Comparison of ENCODE assay signal across 9 cellular contexts in genomic region chr13:24502567-24503375, GRCh38. TPM values are rescaled to one million over a fixed set of nuclear protein-coding genes. Genes with fewer than 3 reads are reported as not detected.
DNase-seq lines count a peak whose midpoint lies in the region; ATAC-seq, FAIRE-seq and TF ChIP-seq lines count a peak whose summit lies in the region.
"Had no signal": no experiment of that assay in that cellular context is flagged by ENCODE, and none has a peak within 500 bp of the region (broad histone marks: within the 10 kb centered on the region; RNA-seq: fewer than 3 reads in every experiment).

No MANE protein-coding gene starts in this region.

- peak overlapping the region; percentile 25 for H3K4me2 ChIP-seq in K562 (ENCODE audit: insufficient read depth, low read length)

- FAIRE-seq in K562 (lab: Jason Lieb, UNC) = peak; percentile 92

- peak overlapping the region; percentile 58; the same call in 2 of the 3 replicates for H3K27ac ChIP-seq in K562 (ENCODE audit: extremely low read depth, low read depth, low read length)
- H3K27ac ChIP-seq in spleen = peak overlapping the region in 3 of 8 donors; percentile 11 to 26 (median 15)
- H3K27ac ChIP-seq: 22Rv1 had no signal

- TF ChIP-seq POLR2A in K562 (conservative IDR thresholded peaks at IDR 0.05) (no peak), spleen (IDR thresholded peaks at IDR 0.05) (no peak)

- no peaks in the 10 kb centered on the region for H3K9me3 ChIP-seq in K562 (replicated peaks; ENCODE audit: control insufficient read depth, insufficient read depth, low read depth, low read length)
- no peaks in the 10 kb centered on the region for H3K9me3 ChIP-seq in spleen

- no TSS peak for BruUV-seq in K562 (replicated peaks; lab: Mats Ljungman, UMichigan)

- no peaks in the 10 kb centered on the region for H3K27me3 ChIP-seq in K562 (ENCODE audit: control insufficient read depth in 2 of 2, insufficient read depth in 2 of 2, low read length in 2 of 2)
- no peaks in the 10 kb centered on the region for H3K27me3 ChIP-seq in spleen (replicated peaks in 1 of 7)

- ATAC-seq in K562 = peak; percentile 85

- TF ChIP-seq CTCF in K562 (IDR thresholded peaks at IDR 0.05 in 2 of 3, conservative IDR thresholded peaks at IDR 0.05 in 1 of 3; ENCODE audit: insufficient read depth in 2 of 3, low read depth in 1 of 3, low read length in 3 of 3) (no peak), spleen (IDR thresholded peaks at IDR 0.05 in 8 of 11, conservative IDR thresholded peaks at IDR 0.05 in 3 of 11) (no peak), GM10266 (IDR thresholded peaks at IDR 0.05; ENCODE audit: control insufficient read depth, insufficient read depth, low read depth, missing control alignments) (no peak)

- H2AFZ ChIP-seq in K562 (ENCODE audit: low read depth, low read length) = no peak overlapping the region

- no peak for TF ChIP-seq RAD21 in K562 (CRISPR knock-in tag; conservative IDR thresholded peaks at IDR 0.05 in 1 of 2, IDR thresholded peaks at IDR 0.05 in 1 of 2)

- H4K20me1 ChIP-seq in K562 (replicated peaks; ENCODE audit: control insufficient read depth, insufficient read depth, low read length) = peaks cover 6% of the 10 kb centered on the region; the same call in 1 of the 2 replicates

- POLR2A ChIA-PET in K562 (lab: Yijun Ruan, JAX) = interaction anchor here (1.1 kb wide), 1 partner anchor 19 kb away, joined by 4 read pairs; no protein-coding TSS in a partner anchor

- no peak overlapping the region for H3K4me3 ChIP-seq in K562
- no peak overlapping the region for H3K4me3 ChIP-seq in spleen

- H3K36me3 ChIP-seq in K562 (ENCODE audit: control insufficient read depth, insufficient read depth, low read length) (peaks cover 24% of the 10 kb centered on the region; the same call in 2 of the 3 replicates), spleen (peaks cover 0 to 94% (median 33%) of the 10 kb centered on the region in 6 donors)

- intact Hi-C loops in K562 (cut with micrococcal nuclease) = no loop called here
- intact Hi-C loops in spleen (cut with DNase I; ENCODE audit: low total_unique reads) = no loop called here

- WGBS in K562 (ENCODE audit: insufficient coverage, low coverage, missing lambda C conversion rate) = 36% methylated on average over 6 of the region's 7 CpGs
- WGBS in spleen, 5 donors = 82 to 91% (median 84%) methylated on average over 7 of the region's 7 CpGs

- DNase-seq in DMS53 (lab: John Stamatoyannopoulos, UW) (peak; percentile 41), DMS53 treated with DMSO at 0.1 percent for 48 hours (lab: John Stamatoyannopoulos, UW; ENCODE audit: unreplicated experiment) (no peak), K562 (ENCODE audit: extremely low read depth in 1 of 4, low spot score in 3 of 4) (peak in 2 of 4 experiments; percentile 24 to 55), iris pigment epithelial cell (ENCODE audit: low read depth) (peak; percentile 80), stromal cell of bone marrow (ENCODE audit: low read depth) (peak; percentile 36), RPMI8226 (no peak), spleen (no peak), GM10266 (ENCODE audit: extremely low spot score) (no peak)

- H3K9ac ChIP-seq in K562 (ENCODE audit: insufficient read depth in 1 of 2, low read depth in 2 of 2, low read length in 2 of 2) = no peak overlapping the region

- in situ Hi-C loops in K562 (cut with MboI) = no loop called here

- peaks cover 19 to 28% of the 10 kb centered on the region in 2 experiments for H3K4me1 ChIP-seq in K562 (replicated peaks in 1 of 2; ENCODE audit: control insufficient read depth in 2 of 2, insufficient read depth in 2 of 2, low read length in 2 of 2)
- H3K4me1 ChIP-seq in spleen = peaks cover 0 to 60% (median 16%) of the 10 kb centered on the region in 6 donors

- H3K9me1 ChIP-seq in K562 (ENCODE audit: control insufficient read depth, insufficient read depth, low read length) = no peaks in the 10 kb centered on the region

- no peak for TF ChIP-seq EP300 in K562 (IDR thresholded peaks at IDR 0.05; ENCODE audit: low read length)

- peaks cover 17% of the 10 kb centered on the region; the same call in 1 of the 3 replicates for H3K79me2 ChIP-seq in K562 (ENCODE audit: control insufficient read depth, insufficient read depth, low read length)

- CTCF ChIA-PET in K562 (lab: Yijun Ruan, JAX; ENCODE audit: low intra/inter-chr PET ratio) = no interaction called here

TF ChIP-seq in K562, 482 proteins besides CTCF, POLR2A, EP300 and RAD21 (continues in another document):
- TF ChIP-seq ARID4B (CRISPR knock-in tag; IDR thresholded peaks at IDR 0.05) = no peak
- no peak for TF ChIP-seq ZEB2 (IDR thresholded peaks at IDR 0.05)
- TF ChIP-seq PKNOX1 (IDR thresholded peaks at IDR 0.05) = peak; percentile 52; the same call in 1 of the 2 replicates
- TF ChIP-seq U2AF2 (optimal IDR thresholded peaks at IDR 0.05; ENCODE audit: low read depth, low read length) = no peak
- no peak for TF ChIP-seq MTA3 (IDR thresholded peaks at IDR 0.05; ENCODE audit: borderline replicate concordance)
- peak; percentile 67 for TF ChIP-seq JUND (IDR thresholded peaks at IDR 0.05; ENCODE audit: borderline replicate concordance, low read depth, low read length)
- TF ChIP-seq JUND (tag; IDR thresholded peaks at IDR 0.05; ENCODE audit: borderline replicate concordance, low read depth, low read length) = peak; percentile 62; the same call in 2 of the 3 replicates
- TF ChIP-seq SP2 (IDR thresholded peaks at IDR 0.05; ENCODE audit: extremely low read depth, low read depth, low read length, poor library complexity, severe bottlenecking) = no peak

RNA-seq across cellular contexts. Expression of gene PARP4, which starts 9.8 kb away (rescaled TPM):
- 34.3 and 63.7 TPM in 2 replicates for total RNA-seq in K562 (2011; cell fraction: chromatin; rRNA removed; ENCODE audit: low replicate concordance)
- 19.5 and 21.2 TPM in 2 replicates for total RNA-seq in K562 (2011; cell fraction: nucleolus; rRNA removed)
- 26.8 and 36.2 TPM in 2 replicates for total RNA-seq in K562 (2011; cell fraction: nucleoplasm; rRNA removed)
- total RNA-seq in K562 (2014; rRNA removed) (12.8 and 14.0 TPM in 2 replicates), K562 (2014; rRNA removed; fragmentation: Illumina TruSeq; extraction: Trizol) (19.9 and 21.0 TPM in 2 replicates), K562 (2015; rRNA removed; fragmentation: Illumina TruSeq; extraction: Trizol) (24.7 and 26.3 TPM in 2 replicates), K562 (2021) (18.8 and 19.3 TPM in 2 replicates), spleen (100 to 1,000 TPM in 1 of 7 donors, 10 to 100 TPM in 6; 47.7 to 107 (median 75.5) TPM)
- polyA plus RNA-seq in K562 (2011; rRNA removed) (17.3 and 21.9 TPM in 2 replicates), K562 (2014; fragmentation: Illumina TruSeq; extraction: Trizol) (18.4 and 21.4 TPM in 2 replicates), K562 (2014; fragmentation: Nextera tagmentation; extraction: Ambion mirVana) (10 to 100 TPM in 1 of 2 experiments, 1 to 10 TPM in 1; 6.3 to 16.0 TPM), K562 (2014; rRNA removed) (13.6 and 15.2 TPM in 2 replicates), spleen (10 to 100 TPM; 10.8 to 15.7 (median 12.2) TPM)
- 11.4 and 12.4 TPM in 2 replicates for polyA plus RNA-seq in K562 (2011; cell fraction: cytosol; rRNA removed)
- polyA plus RNA-seq in K562 (2011; cell fraction: nucleus; rRNA removed) = 23.9 and 24.2 TPM in 2 replicates
- polyA plus RNA-seq in K562 (2012) = 15.9 and 26.8 TPM in 2 replicates
- 38.4 and 47.6 TPM in 2 replicates for polyA minus RNA-seq in K562 (2011; rRNA and poly(A)+ RNA removed)
- polyA minus RNA-seq in K562 (2011; cell fraction: cytosol; rRNA and poly(A)+ RNA removed) = 11.2 and 16.6 TPM in 2 replicates
- polyA minus RNA-seq in K562 (2011; cell fraction: nucleus; rRNA and poly(A)+ RNA removed) = 20.2 and 27.4 TPM in 2 replicates

Comparison
In these comparisons a context has a peak if more than half of its experiments do, and no peak if none do; other contexts are left out.
1. DNase-seq: peak in DMS53 (single experiment), iris pigment epithelial cell (single experiment) and stromal cell of bone marrow (single experiment); none in DMS53 treated with DMSO at 0.1 percent for 48 hours (single experiment), RPMI8226 (single experiment), spleen (single experiment) and GM10266 (single experiment).